1 cellular context compared by ENCODE assay signal in genomic region chr18:36067118-36067957, GRCh38.
TF ChIP-seq lines count a peak whose summit lies in the region.

A gene with protein sequence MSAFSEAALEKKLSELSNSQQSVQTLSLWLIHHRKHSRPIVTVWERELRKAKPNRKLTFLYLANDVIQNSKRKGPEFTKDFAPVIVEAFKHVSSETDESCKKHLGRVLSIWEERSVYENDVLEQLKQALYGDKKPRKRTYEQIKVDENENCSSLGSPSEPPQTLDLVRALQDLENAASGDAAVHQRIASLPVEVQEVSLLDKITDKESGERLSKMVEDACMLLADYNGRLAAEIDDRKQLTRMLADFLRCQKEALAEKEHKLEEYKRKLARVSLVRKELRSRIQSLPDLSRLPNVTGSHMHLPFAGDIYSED (minus strand): TSS chr18:36067559. CDS start chr18:36067404, 155 bp downstream.

TF ChIP-seq in GM12878, 131 proteins besides CTCF, POLR2A, EP300 and RAD21 (continued from another document and continues in another):
- TF ChIP-seq REST (IDR thresholded peaks at IDR 0.05; ENCODE audit: low read depth, low read length) (no peak), SPI1 (IDR thresholded peaks at IDR 0.05; ENCODE audit: borderline replicate concordance, insufficient read depth, low read depth, low read length) (peak; percentile 56; the same call in 1 of the 2 replicates), IRF3 (IDR thresholded peaks at IDR 0.05) (no peak), POLR2AphosphoS2 (IDR thresholded peaks at IDR 0.05; ENCODE audit: low read depth, low read length) (no peak), ZNF24 (IDR thresholded peaks at IDR 0.05) (no peak), BCL11A (IDR thresholded peaks at IDR 0.05; ENCODE audit: low read depth, low read length) (no peak), LARP7 (IDR thresholded peaks at IDR 0.05) (peak; percentile 68; the same call in 1 of the 2 replicates), HDAC2 (IDR thresholded peaks at IDR 0.05) (no peak), CHD4 (IDR thresholded peaks at IDR 0.05) (no peak), STAT3 (IDR thresholded peaks at IDR 0.05; ENCODE audit: low read depth, low read length) (no peak), SMARCA5 (IDR thresholded peaks at IDR 0.05) (no peak), EGR1 (IDR thresholded peaks at IDR 0.05; ENCODE audit: borderline replicate concordance in 1 of 2, low read depth in 2 of 2, low read length in 2 of 2) (peak in 1 of 2 experiments; percentile 77; a peak in 2 of 3 replicates), RAD51 (IDR thresholded peaks at IDR 0.05) (no peak), TBL1XR1 (IDR thresholded peaks at IDR 0.05; ENCODE audit: low read depth, low read length) (peak; percentile 58), ZZZ3 (IDR thresholded peaks at IDR 0.05; ENCODE audit: control insufficient read depth, insufficient read length, low read depth) (no peak), E4F1 (IDR thresholded peaks at IDR 0.05; ENCODE audit: borderline replicate concordance, partially characterized antibody) (no peak), MYB (IDR thresholded peaks at IDR 0.05; ENCODE audit: borderline replicate concordance, low read depth, low read length) (no peak), CHD1 (IDR thresholded peaks at IDR 0.05; ENCODE audit: low read depth, low read length) (no peak), RCOR1 (conservative IDR thresholded peaks at IDR 0.05; ENCODE audit: low read depth, low read length) (no peak), ZNF384 (IDR thresholded peaks at IDR 0.05; ENCODE audit: borderline replicate concordance, low read depth, low read length) (no peak), FOS (IDR thresholded peaks at IDR 0.05; ENCODE audit: borderline replicate concordance, extremely low read depth, insufficient read length) (no peak), NFIC (IDR thresholded peaks at IDR 0.05; ENCODE audit: low read depth, low read length) (no peak), E2F8 (IDR thresholded peaks at IDR 0.05; ENCODE audit: low read depth, partially characterized antibody) (no peak), NR2F1 (conservative IDR thresholded peaks at IDR 0.05) (0 out of 2 replicates have a peak, but pooled peaks have one; percentile 50), NR2C2 (IDR thresholded peaks at IDR 0.05; ENCODE audit: borderline replicate concordance, control insufficient read depth, insufficient read length, low read depth) (no peak)
- TF ChIP-seq, protein P1, sequence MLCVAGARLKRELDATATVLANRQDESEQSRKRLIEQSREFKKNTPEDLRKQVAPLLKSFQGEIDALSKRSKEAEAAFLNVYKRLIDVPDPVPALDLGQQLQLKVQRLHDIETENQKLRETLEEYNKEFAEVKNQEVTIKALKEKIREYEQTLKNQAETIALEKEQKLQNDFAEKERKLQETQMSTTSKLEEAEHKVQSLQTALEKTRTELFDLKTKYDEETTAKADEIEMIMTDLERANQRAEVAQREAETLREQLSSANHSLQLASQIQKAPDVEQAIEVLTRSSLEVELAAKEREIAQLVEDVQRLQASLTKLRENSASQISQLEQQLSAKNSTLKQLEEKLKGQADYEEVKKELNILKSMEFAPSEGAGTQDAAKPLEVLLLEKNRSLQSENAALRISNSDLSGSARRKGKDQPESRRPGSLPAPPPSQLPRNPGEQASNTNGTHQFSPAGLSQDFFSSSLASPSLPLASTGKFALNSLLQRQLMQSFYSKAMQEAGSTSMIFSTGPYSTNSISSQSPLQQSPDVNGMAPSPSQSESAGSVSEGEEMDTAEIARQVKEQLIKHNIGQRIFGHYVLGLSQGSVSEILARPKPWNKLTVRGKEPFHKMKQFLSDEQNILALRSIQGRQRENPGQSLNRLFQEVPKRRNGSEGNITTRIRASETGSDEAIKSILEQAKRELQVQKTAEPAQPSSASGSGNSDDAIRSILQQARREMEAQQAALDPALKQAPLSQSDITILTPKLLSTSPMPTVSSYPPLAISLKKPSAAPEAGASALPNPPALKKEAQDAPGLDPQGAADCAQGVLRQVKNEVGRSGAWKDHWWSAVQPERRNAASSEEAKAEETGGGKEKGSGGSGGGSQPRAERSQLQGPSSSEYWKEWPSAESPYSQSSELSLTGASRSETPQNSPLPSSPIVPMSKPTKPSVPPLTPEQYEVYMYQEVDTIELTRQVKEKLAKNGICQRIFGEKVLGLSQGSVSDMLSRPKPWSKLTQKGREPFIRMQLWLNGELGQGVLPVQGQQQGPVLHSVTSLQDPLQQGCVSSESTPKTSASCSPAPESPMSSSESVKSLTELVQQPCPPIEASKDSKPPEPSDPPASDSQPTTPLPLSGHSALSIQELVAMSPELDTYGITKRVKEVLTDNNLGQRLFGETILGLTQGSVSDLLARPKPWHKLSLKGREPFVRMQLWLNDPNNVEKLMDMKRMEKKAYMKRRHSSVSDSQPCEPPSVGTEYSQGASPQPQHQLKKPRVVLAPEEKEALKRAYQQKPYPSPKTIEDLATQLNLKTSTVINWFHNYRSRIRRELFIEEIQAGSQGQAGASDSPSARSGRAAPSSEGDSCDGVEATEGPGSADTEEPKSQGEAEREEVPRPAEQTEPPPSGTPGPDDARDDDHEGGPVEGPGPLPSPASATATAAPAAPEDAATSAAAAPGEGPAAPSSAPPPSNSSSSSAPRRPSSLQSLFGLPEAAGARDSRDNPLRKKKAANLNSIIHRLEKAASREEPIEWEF (IDR thresholded peaks at IDR 0.05; ENCODE audit: insufficient replicate concordance, low read depth, low read length), result no peak
- TF ChIP-seq, protein P2, sequence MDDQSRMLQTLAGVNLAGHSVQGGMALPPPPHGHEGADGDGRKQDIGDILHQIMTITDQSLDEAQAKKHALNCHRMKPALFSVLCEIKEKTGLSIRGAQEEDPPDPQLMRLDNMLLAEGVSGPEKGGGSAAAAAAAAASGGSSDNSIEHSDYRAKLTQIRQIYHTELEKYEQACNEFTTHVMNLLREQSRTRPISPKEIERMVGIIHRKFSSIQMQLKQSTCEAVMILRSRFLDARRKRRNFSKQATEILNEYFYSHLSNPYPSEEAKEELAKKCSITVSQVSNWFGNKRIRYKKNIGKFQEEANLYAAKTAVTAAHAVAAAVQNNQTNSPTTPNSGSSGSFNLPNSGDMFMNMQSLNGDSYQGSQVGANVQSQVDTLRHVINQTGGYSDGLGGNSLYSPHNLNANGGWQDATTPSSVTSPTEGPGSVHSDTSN (IDR thresholded peaks at IDR 0.05; ENCODE audit: insufficient replicate concordance, low read depth, low read length), result no peak
- TF ChIP-seq, protein P3, sequence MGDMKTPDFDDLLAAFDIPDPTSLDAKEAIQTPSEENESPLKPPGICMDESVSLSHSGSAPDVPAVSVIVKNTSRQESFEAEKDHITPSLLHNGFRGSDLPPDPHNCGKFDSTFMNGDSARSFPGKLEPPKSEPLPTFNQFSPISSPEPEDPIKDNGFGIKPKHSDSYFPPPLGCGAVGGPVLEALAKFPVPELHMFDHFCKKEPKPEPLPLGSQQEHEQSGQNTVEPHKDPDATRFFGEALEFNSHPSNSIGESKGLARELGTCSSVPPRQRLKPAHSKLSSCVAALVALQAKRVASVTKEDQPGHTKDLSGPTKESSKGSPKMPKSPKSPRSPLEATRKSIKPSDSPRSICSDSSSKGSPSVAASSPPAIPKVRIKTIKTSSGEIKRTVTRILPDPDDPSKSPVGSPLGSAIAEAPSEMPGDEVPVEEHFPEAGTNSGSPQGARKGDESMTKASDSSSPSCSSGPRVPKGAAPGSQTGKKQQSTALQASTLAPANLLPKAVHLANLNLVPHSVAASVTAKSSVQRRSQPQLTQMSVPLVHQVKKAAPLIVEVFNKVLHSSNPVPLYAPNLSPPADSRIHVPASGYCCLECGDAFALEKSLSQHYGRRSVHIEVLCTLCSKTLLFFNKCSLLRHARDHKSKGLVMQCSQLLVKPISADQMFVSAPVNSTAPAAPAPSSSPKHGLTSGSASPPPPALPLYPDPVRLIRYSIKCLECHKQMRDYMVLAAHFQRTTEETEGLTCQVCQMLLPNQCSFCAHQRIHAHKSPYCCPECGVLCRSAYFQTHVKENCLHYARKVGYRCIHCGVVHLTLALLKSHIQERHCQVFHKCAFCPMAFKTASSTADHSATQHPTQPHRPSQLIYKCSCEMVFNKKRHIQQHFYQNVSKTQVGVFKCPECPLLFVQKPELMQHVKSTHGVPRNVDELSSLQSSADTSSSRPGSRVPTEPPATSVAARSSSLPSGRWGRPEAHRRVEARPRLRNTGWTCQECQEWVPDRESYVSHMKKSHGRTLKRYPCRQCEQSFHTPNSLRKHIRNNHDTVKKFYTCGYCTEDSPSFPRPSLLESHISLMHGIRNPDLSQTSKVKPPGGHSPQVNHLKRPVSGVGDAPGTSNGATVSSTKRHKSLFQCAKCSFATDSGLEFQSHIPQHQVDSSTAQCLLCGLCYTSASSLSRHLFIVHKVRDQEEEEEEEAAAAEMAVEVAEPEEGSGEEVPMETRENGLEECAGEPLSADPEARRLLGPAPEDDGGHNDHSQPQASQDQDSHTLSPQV (IDR thresholded peaks at IDR 0.05), result no peak
- TF ChIP-seq, protein P4, sequence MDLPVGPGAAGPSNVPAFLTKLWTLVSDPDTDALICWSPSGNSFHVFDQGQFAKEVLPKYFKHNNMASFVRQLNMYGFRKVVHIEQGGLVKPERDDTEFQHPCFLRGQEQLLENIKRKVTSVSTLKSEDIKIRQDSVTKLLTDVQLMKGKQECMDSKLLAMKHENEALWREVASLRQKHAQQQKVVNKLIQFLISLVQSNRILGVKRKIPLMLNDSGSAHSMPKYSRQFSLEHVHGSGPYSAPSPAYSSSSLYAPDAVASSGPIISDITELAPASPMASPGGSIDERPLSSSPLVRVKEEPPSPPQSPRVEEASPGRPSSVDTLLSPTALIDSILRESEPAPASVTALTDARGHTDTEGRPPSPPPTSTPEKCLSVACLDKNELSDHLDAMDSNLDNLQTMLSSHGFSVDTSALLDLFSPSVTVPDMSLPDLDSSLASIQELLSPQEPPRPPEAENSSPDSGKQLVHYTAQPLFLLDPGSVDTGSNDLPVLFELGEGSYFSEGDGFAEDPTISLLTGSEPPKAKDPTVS (IDR thresholded peaks at IDR 0.05; ENCODE audit: low read depth, low read length), result no peak
